Comparison of ENCODE assay signal across 11 cellular contexts in genomic region chr7:146922777-146923176, GRCh38.
DNase-seq lines count a peak whose midpoint lies in the region; TF ChIP-seq lines count a peak whose summit lies in the region.
"Had no signal": no experiment of that assay in that cellular context is flagged by ENCODE, and none has a peak within 500 bp of the region (broad histone marks: within the 10 kb centered on the region; RNA-seq: fewer than 3 reads in every experiment).

No MANE protein-coding gene starts in this region.

- POLR2A ChIA-PET in GM10248 (lab: Yijun Ruan, JAX) = no interaction called here

- 2 to 10% (median 8%) methylated on average over 2 of the region's 2 CpGs for whole genome bisulfite sequencing in ovary, 3 donors

- H3K4me3 ChIP-seq in OCI-LY1 (ENCODE audit: low read depth, low read length, poor library complexity, severe bottlenecking) (no peak overlapping the region), ovary (no peak overlapping the region)
- H3K4me3 ChIP-seq: A549, GM12878 had no signal

- no peak overlapping the region for H3K4me2 ChIP-seq in OCI-LY1 (ENCODE audit: low read length)
- H3K4me2 ChIP-seq: A549 had no signal

- H4K20me1 ChIP-seq in OCI-LY1 (ENCODE audit: insufficient read depth, low read length) = no peaks in the 10 kb centered on the region

- H3K27ac ChIP-seq in OCI-LY1 (ENCODE audit: low read depth, low read length, poor library complexity, severe bottlenecking) (no peak overlapping the region), ovary (no peak overlapping the region)
- H3K27ac ChIP-seq: A549, HL-60 had no signal

- H3F3A ChIP-seq in OCI-LY1 (ENCODE audit: insufficient read depth, low read length) = no peaks in the 10 kb centered on the region

- no peak for TF ChIP-seq POLR2A in ovary (IDR thresholded peaks at IDR 0.05)

- H3K9me3 ChIP-seq in OCI-LY1 (ENCODE audit: low read length) (no peaks in the 10 kb centered on the region), ovary (no peaks in the 10 kb centered on the region)

- H3K27me3 ChIP-seq in OCI-LY1 (ENCODE audit: insufficient read depth, low read length) = no peaks in the 10 kb centered on the region
- H3K27me3 ChIP-seq in ovary = no peaks in the 10 kb centered on the region

- no peaks in the 10 kb centered on the region for H3K9me2 ChIP-seq in OCI-LY1 (ENCODE audit: low read depth, low read length)

- TF ChIP-seq EP300 in ovary (IDR thresholded peaks at IDR 0.05) = no peak

- H3K9ac ChIP-seq in OCI-LY1 (ENCODE audit: low read length) = no peak overlapping the region

- H2AFZ ChIP-seq in OCI-LY1 (ENCODE audit: low read length) = 0 out of 2 replicates have a peak overlapping the region, but pooled peaks have one; percentile 11

- H3K36me3 ChIP-seq in OCI-LY1 (ENCODE audit: insufficient read depth, low read length) (no peaks in the 10 kb centered on the region), ovary (no peaks in the 10 kb centered on the region)

- H3K79me2 ChIP-seq in OCI-LY1 (ENCODE audit: insufficient read depth, low read length) = no peaks in the 10 kb centered on the region

- peak; percentile 0 for DNase-seq in astrocyte of the hippocampus (ENCODE audit: low read depth, low spot score)
- peak; percentile 18 for DNase-seq in fibroblast of peridontal ligament (ENCODE audit: extremely low read depth)
- no peak for DNase-seq in GM10248 (ENCODE audit: extremely low spot score)
- DNase-seq in ovary = no peak
- DNase-seq in NCI-H2196 (lab: John Stamatoyannopoulos, UW; ENCODE audit: unreplicated experiment) = no peak
- DNase-seq: DMS53, GF-D8 had no signal

- intact Hi-C loops in ovary (cut with DNase I) = no loop called here

- TF ChIP-seq CTCF in OCI-LY1 (IDR thresholded peaks at IDR 0.05; ENCODE audit: low read length) (no peak), GM10248 (IDR thresholded peaks at IDR 0.05; ENCODE audit: control extremely low read depth, extremely low read depth, low read depth, missing control alignments) (no peak), ovary (IDR thresholded peaks at IDR 0.05) (no peak)

- CTCF ChIA-PET in GM10248 (lab: Yijun Ruan, JAX) = no interaction called here

- no peaks in the 10 kb centered on the region for H3K4me1 ChIP-seq in OCI-LY1 (ENCODE audit: insufficient read depth, low read length, severe bottlenecking)
- no peaks in the 10 kb centered on the region for H3K4me1 ChIP-seq in ovary (ENCODE audit: insufficient read depth)
- H3K4me1 ChIP-seq: A549 had no signal

Comparison
In these comparisons a context has a peak if more than half of its experiments do, and no peak if none do; other contexts are left out.
1. DNase-seq: peak in astrocyte of the hippocampus (single experiment) and fibroblast of peridontal ligament (single experiment); none in GM10248 (single experiment), ovary (0 of 5) and NCI-H2196 (single experiment).